Comparison of ENCODE assay signal across 21 cellular contexts in the genomic region with DNA sequence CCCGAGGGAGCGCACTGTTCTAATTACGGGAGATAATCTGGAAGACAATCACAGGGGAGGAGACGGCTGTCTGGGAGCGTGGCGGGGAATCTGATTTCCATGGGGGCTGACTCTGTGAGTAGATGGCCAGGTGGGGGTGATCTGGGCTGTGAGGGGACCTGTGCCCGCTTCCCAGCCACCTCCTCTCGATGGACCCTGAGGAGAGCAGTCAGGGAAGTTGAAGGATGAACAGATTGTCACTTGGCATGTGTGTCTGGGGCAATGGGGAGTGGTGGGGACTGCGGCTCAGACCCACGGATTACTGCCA. TPM values are rescaled to one million over a fixed set of nuclear protein-coding genes. Genes with fewer than 3 reads are reported as not detected.
A peak's percentile ranks its signal among the peaks of the same experiment; 100 is the strongest.
DNase-seq lines count a peak whose midpoint lies in the region; ATAC-seq, FAIRE-seq and TF ChIP-seq lines count a peak whose summit lies in the region.
"Had no signal": no experiment of that assay in that cellular context is flagged by ENCODE, and none has a peak within 500 bp of the region (broad histone marks: within the 10 kb centered on the region; RNA-seq: fewer than 3 reads in every experiment).

No MANE protein-coding gene starts in this region.

- H3K36me3 ChIP-seq in RWPE2 (ENCODE audit: low read depth) = no peaks in the 10 kb centered on the region
- no peaks in the 10 kb centered on the region for H3K36me3 ChIP-seq in neural progenitor cell
- no peaks in the 10 kb centered on the region for H3K36me3 ChIP-seq in spleen
- H3K36me3 ChIP-seq: BE2C had no signal

- no peaks in the 10 kb centered on the region for H3K79me2 ChIP-seq in neural progenitor cell (ENCODE audit: low read depth)

- no peak overlapping the region for H2AFZ ChIP-seq in neural progenitor cell (replicated peaks)
- H2AFZ ChIP-seq: GM23338 had no signal

- H3K9me3 Mint-ChIP-seq in neural progenitor cell = peaks cover 12% of the 10 kb centered on the region

- FAIRE-seq in A549 (lab: Jason Lieb, UNC) = no peak
- FAIRE-seq: GM12892, H54 had no signal

- H3K4me2 ChIP-seq in A549 = no peak overlapping the region
- no peak overlapping the region for H3K4me2 ChIP-seq in neural progenitor cell
- H3K4me2 ChIP-seq: GM23338 had no signal

- DNase-seq in A549 (ENCODE audit: low read depth in 1 of 2, low spot score in 1 of 2) (no peak), RWPE2 (ENCODE audit: low spot score) (peak; percentile 38), neural progenitor cell (ENCODE audit: low spot score) (no peak), spleen (peak; percentile 41), mucosa of gallbladder (ENCODE audit: low spot score) (no peak), amygdala (lab: John Stamatoyannopoulos, UW) (no peak)
- DNase-seq: ACHN; BE2C; C1 segment of cervical spinal cord; Caco-2; CD4-positive, CD25-positive, alpha-beta regulatory T cell; DMS153; DMS79; GDM1; HFFc6 had no signal

- intact Hi-C loops in spleen (cut with DNase I; ENCODE audit: low total_unique reads) = no loop called here

- ATAC-seq in A549 = no peak
- no peak for ATAC-seq in RWPE2 (ENCODE audit: low read depth)
- ATAC-seq in HG03135 (IDR thresholded peaks at IDR 0.05; ENCODE audit: unreplicated experiment) = no peak
- ATAC-seq: GM23338, HCT116 had no signal

- H3K9me3 ChIP-seq in A549 (peaks cover 6% of the 10 kb centered on the region; the same call in 2 of the 3 replicates), RWPE2 (ENCODE audit: severe bottlenecking) (peaks cover 5% of the 10 kb centered on the region), neural progenitor cell (ENCODE audit: low read depth) (no peaks in the 10 kb centered on the region), spleen (peaks cover 0 to 23% (median 16%) of the 10 kb centered on the region in 8 donors)

- peaks cover 20% of the 10 kb centered on the region for H3K4me1 Mint-ChIP-seq in neural progenitor cell
- H3K4me1 Mint-ChIP-seq: CD4-positive, CD25-positive, alpha-beta regulatory T cell; GM23338 had no signal

- H3K27me3 ChIP-seq in RWPE2 (ENCODE audit: insufficient read depth, poor library complexity, severe bottlenecking) (no peaks in the 10 kb centered on the region), neural progenitor cell (peaks cover 67% of the 10 kb centered on the region), spleen (replicated peaks in 1 of 7) (peaks cover 0 to 45% (median 0%) of the 10 kb centered on the region in 7 donors)

- H3K27me3 Mint-ChIP-seq in neural progenitor cell (ENCODE audit: insufficient read depth, low read depth) = peaks cover 13% of the 10 kb centered on the region
- H3K27me3 Mint-ChIP-seq: CD4-positive, CD25-positive, alpha-beta regulatory T cell had no signal

- no peak for TF ChIP-seq RAD21 in A549 (conservative IDR thresholded peaks at IDR 0.05 in 1 of 2, IDR thresholded peaks at IDR 0.05 in 1 of 2)

- no peak overlapping the region for H3K4me3 ChIP-seq in A549
- H3K4me3 ChIP-seq in RWPE2 (ENCODE audit: severe bottlenecking) = no peak overlapping the region
- no peak overlapping the region for H3K4me3 ChIP-seq in neural progenitor cell
- H3K4me3 ChIP-seq in spleen = no peak overlapping the region
- H3K4me3 ChIP-seq: GM23338 had no signal

- CTCF ChIA-PET in A549 (lab: Yijun Ruan, JAX) = interaction anchor here (1.1 kb wide), 1 partner anchor 108 kb away, joined by 3 read pairs; no protein-coding TSS in a partner anchor

- TF ChIP-seq CTCF in A549 (IDR thresholded peaks at IDR 0.05) (no peak), RWPE2 (IDR thresholded peaks at IDR 0.05; ENCODE audit: poor library complexity, severe bottlenecking) (no peak), neural progenitor cell (IDR thresholded peaks at IDR 0.05) (no peak), spleen (IDR thresholded peaks at IDR 0.05 in 8 of 11, conservative IDR thresholded peaks at IDR 0.05 in 3 of 11) (no peak)

- TF ChIP-seq EP300 in A549 (IDR thresholded peaks at IDR 0.05) = no peak

- no peak overlapping the region for H3K9ac ChIP-seq in neural progenitor cell

- H3K36me3 Mint-ChIP-seq in neural progenitor cell = no peaks in the 10 kb centered on the region
- H3K36me3 Mint-ChIP-seq: CD4-positive, CD25-positive, alpha-beta regulatory T cell had no signal

- H3F3A ChIP-seq in neural progenitor cell (ENCODE audit: low read depth) = no peaks in the 10 kb centered on the region

- POLR2A ChIA-PET in A549 (lab: Yijun Ruan, JAX) = no interaction called here

- no peaks in the 10 kb centered on the region for H4K20me1 ChIP-seq in neural progenitor cell (ENCODE audit: low read depth)

- peak overlapping the region; percentile 9 for H3K27ac Mint-ChIP-seq in neural progenitor cell
- H3K27ac Mint-ChIP-seq: CD4-positive, CD25-positive, alpha-beta regulatory T cell; GM23338; HFFc6 had no signal

- H3K4me3 Mint-ChIP-seq in neural progenitor cell = no peak overlapping the region
- H3K4me3 Mint-ChIP-seq: CD4-positive, CD25-positive, alpha-beta regulatory T cell; GM23338; HFFc6 had no signal

- TF ChIP-seq POLR2A in A549 (IDR thresholded peaks at IDR 0.05; ENCODE audit: low read length) (no peak), spleen (IDR thresholded peaks at IDR 0.05) (no peak)

- WGBS in A549 (ENCODE audit: missing lambda C conversion rate) = 63% methylated on average over 10 of the region's 10 CpGs
- 73 to 83% (median 78%) methylated on average over 10 of the region's 10 CpGs for WGBS in spleen, 5 donors

- H3K4me1 ChIP-seq in A549 (no peaks in the 10 kb centered on the region), RWPE2 (ENCODE audit: insufficient read depth, poor library complexity, severe bottlenecking) (no peaks in the 10 kb centered on the region), neural progenitor cell (no peaks in the 10 kb centered on the region), spleen (no peaks in the 10 kb centered on the region)
- H3K4me1 ChIP-seq: BE2C, Caco-2 had no signal

- no peak overlapping the region for H3K27ac ChIP-seq in A549
- no peak overlapping the region for H3K27ac ChIP-seq in RWPE2 (ENCODE audit: poor library complexity, severe bottlenecking)
- H3K27ac ChIP-seq in neural progenitor cell = no peak overlapping the region
- H3K27ac ChIP-seq in spleen = no peak overlapping the region

TF ChIP-seq in A549, 52 proteins besides CTCF, POLR2A, EP300 and RAD21:
- TF ChIP-seq, protein P1, sequence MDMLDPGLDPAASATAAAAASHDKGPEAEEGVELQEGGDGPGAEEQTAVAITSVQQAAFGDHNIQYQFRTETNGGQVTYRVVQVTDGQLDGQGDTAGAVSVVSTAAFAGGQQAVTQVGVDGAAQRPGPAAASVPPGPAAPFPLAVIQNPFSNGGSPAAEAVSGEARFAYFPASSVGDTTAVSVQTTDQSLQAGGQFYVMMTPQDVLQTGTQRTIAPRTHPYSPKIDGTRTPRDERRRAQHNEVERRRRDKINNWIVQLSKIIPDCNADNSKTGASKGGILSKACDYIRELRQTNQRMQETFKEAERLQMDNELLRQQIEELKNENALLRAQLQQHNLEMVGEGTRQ (IDR thresholded peaks at IDR 0.05) = no peak
- peak; percentile 6 for TF ChIP-seq ZFP36 (IDR thresholded peaks at IDR 0.05; ENCODE audit: borderline replicate concordance, partially characterized antibody)
TF ChIP-seq in A549: peak in this region for 1.

RNA-seq across cellular contexts. Expression of gene GALNT9, which starts 22.6 kb away (rescaled TPM):
- 0.25 and 0.66 TPM in 2 replicates for polyA plus RNA-seq in A549 (2011; rRNA removed)
- polyA plus RNA-seq in A549 (2012; cell fraction: cytosol; rRNA removed) = 0.52 and 0.78 TPM in 2 replicates
- 1.3 and 1.8 TPM in 2 replicates for polyA plus RNA-seq in A549 (2012; cell fraction: nucleus; rRNA removed)
- polyA plus RNA-seq in A549 (2017; fragmentation: RNase III; extraction: RNeasy Plus Mini Kit Qiagen cat#74134 plus additional on column Dnase treatment) = 1.8 to 2.8 TPM (median 2.1 TPM) in 3 replicates
- 0.62 and 1.8 TPM in 2 replicates for polyA minus RNA-seq in A549 (2011; rRNA and poly(A)+ RNA removed)
- total RNA-seq in neural progenitor cell (ENCODE audit: low replicate concordance) = 0.34 TPM in 1 of 2 replicates, not detected in the other
- total RNA-seq in spleen = 1 to 10 TPM in 5 of 7 donors, under 1 TPM in 2; 0.52 to 2.4 (median 1.4) TPM
- polyA plus RNA-seq in spleen = under 1 TPM; 0.20 to 0.51 (median 0.30) TPM
- 0.12 TPM for total RNA-seq in mucosa of gallbladder
- total RNA-seq: HFFc6, HT-29 had no signal

Comparison
In these comparisons a context has a peak if more than half of its experiments do, and no peak if none do; other contexts are left out.
1. DNase-seq: peak in RWPE2 (single experiment) and spleen (single experiment); none in A549 (0 of 2), neural progenitor cell (single experiment), mucosa of gallbladder (single experiment) and amygdala (0 of 56).